Comparison of ENCODE assay signal across 8 cellular contexts in genomic region chr1:25905680-25906643, GRCh38. TPM values are rescaled to one million over a fixed set of nuclear protein-coding genes. Genes with fewer than 3 reads are reported as not detected.
DNase-seq lines count a peak whose midpoint lies in the region; ATAC-seq and TF ChIP-seq lines count a peak whose summit lies in the region.

Gene STMN1 (minus strand): TSS chr1:25906419. CDS start chr1:25904676, 1,743 bp downstream.

- no peaks in the 10 kb centered on the region; the same call in 1 of the 2 replicates for H4K20me1 ChIP-seq in PC-9 (ENCODE audit: insufficient read depth)

- H3K9me2 ChIP-seq in PC-9 (ENCODE audit: insufficient read depth) = no peaks in the 10 kb centered on the region

- H3K27me3 ChIP-seq in PC-9 (ENCODE audit: insufficient read depth, low read depth) (no peaks in the 10 kb centered on the region), esophagus (ENCODE audit: control insufficient read depth in 1 of 2, insufficient read depth in 2 of 2, low read length in 2 of 2) (no peaks in the 10 kb centered on the region), muscle layer of duodenum (ENCODE audit: low read depth, low read length) (no peaks in the 10 kb centered on the region)

- peak within 1 kb of the TSS; percentile 91 for H2AFZ ChIP-seq in PC-9

- no peaks in the 10 kb centered on the region for H3K27me3 Mint-ChIP-seq in IgD-negative memory B cell
- H3K27me3 Mint-ChIP-seq in activated T-cell treated with anti-CD3 and anti-CD28 coated beads, Interleukin-2, amount 50 U/mL, for 4 hours (ENCODE audit: low read depth) = no peaks in the 10 kb centered on the region

- TF ChIP-seq CTCF in PC-9 (conservative IDR thresholded peaks at IDR 0.05) = no peak

- DNase-seq in DMS114 treated with DMSO at 0.1 percent for 48 hours (lab: John Stamatoyannopoulos, UW; ENCODE audit: unreplicated experiment) (peak; percentile 87), PC-9 (peak in 1 of 2 experiments; percentile 87)
- DNase-seq in activated T-cell treated with anti-CD3 and anti-CD28 coated beads, Interleukin-2, amount 50 U/mL, for 4 hours = peak; percentile 86
- DNase-seq in stimulated activated CD8-positive, alpha-beta memory T cell treated with anti-CD3 and anti-CD28 coated beads, Interleukin-7, amount 100 ng/mL, for 4 hours (ENCODE audit: low read depth in 2 of 2) = peak; percentile 74 to 86

- H3K4me3 Mint-ChIP-seq in IgD-negative memory B cell = peak within 1 kb of the TSS; percentile 84 to 100 (median 97)
- peak within 1 kb of the TSS; percentile 78 for H3K4me3 Mint-ChIP-seq in activated T-cell treated with anti-CD3 and anti-CD28 coated beads, Interleukin-2, amount 50 U/mL, for 4 hours

- H3K4me1 Mint-ChIP-seq in IgD-negative memory B cell = peaks cover 7 to 13% (median 11%) of the 10 kb centered on the region in 3 donors
- peaks cover 18% of the 10 kb centered on the region for H3K4me1 Mint-ChIP-seq in activated T-cell treated with anti-CD3 and anti-CD28 coated beads, Interleukin-2, amount 50 U/mL, for 4 hours (ENCODE audit: low read depth)

- peak; percentile 44 for ATAC-seq in GM21515 (IDR thresholded peaks at IDR 0.05; ENCODE audit: unreplicated experiment)
- peak; percentile 80 to 82 for ATAC-seq in activated T-cell treated with anti-CD3 and anti-CD28 coated beads, Interleukin-2, amount 50 U/mL, for 4 hours

- peak within 1 kb of the TSS; percentile 92 for H3K4me3 ChIP-seq in PC-9
- H3K4me3 ChIP-seq in esophagus (ENCODE audit: low read depth in 1 of 2, low read length in 2 of 2) = peak within 1 kb of the TSS; percentile 72 to 76
- H3K4me3 ChIP-seq in muscle layer of duodenum (ENCODE audit: low read depth in 1 of 2, low read length in 2 of 2) = peak within 1 kb of the TSS; percentile 82 to 85

- H3K4me1 ChIP-seq in PC-9 (replicated peaks; ENCODE audit: insufficient read depth) (peaks cover 15% of the 10 kb centered on the region), esophagus (ENCODE audit: control insufficient read depth in 2 of 2, insufficient read depth in 2 of 2, low read length in 1 of 2) (peaks cover 0 to 4% of the 10 kb centered on the region in 2 donors), muscle layer of duodenum (ENCODE audit: control insufficient read depth in 1 of 2, insufficient read depth in 2 of 2, low read length in 2 of 2) (peaks cover 9 to 18% of the 10 kb centered on the region in 2 donors)

- H3F3A ChIP-seq in PC-9 (ENCODE audit: insufficient read depth, low read depth) = peaks cover 10% of the 10 kb centered on the region; the same call in 1 of the 2 replicates

- H3K9me3 Mint-ChIP-seq in IgD-negative memory B cell = no peaks in the 10 kb centered on the region
- H3K9me3 Mint-ChIP-seq in activated T-cell treated with anti-CD3 and anti-CD28 coated beads, Interleukin-2, amount 50 U/mL, for 4 hours = no peaks in the 10 kb centered on the region

- H3K27ac ChIP-seq in PC-9 (no peak within 1 kb of the TSS), esophagus (ENCODE audit: low read depth in 2 of 2, low read length in 1 of 2) (peak within 1 kb of the TSS; percentile 54 to 65), muscle layer of duodenum (ENCODE audit: low read length) (peak within 1 kb of the TSS; percentile 17)

- H3K4me2 ChIP-seq in PC-9 = peak within 1 kb of the TSS; percentile 99

- no peaks in the 10 kb centered on the region for H3K36me3 Mint-ChIP-seq in IgD-negative memory B cell
- H3K36me3 Mint-ChIP-seq in activated T-cell treated with anti-CD3 and anti-CD28 coated beads, Interleukin-2, amount 50 U/mL, for 4 hours (ENCODE audit: insufficient read depth) = peaks cover under 1% of the 10 kb centered on the region

- WGBS in esophagus, 2 donors = 1% methylated on average over 73 to 102 of the region's 102 CpGs

- peaks cover 28% of the 10 kb centered on the region for H3K79me2 ChIP-seq in PC-9 (ENCODE audit: low read depth)

- intact Hi-C loops in PC-9 (cut with micrococcal nuclease; ENCODE audit: unreplicated experiment) = loop anchor here (2.0 to 5.0 kb wide), 2 partner anchors 84 to 93 kb away; partner anchors contain the start of gene PAFAH2

- POLR2A ChIA-PET in PC-9 (lab: Charles Lee; ENCODE audit: unreplicated experiment) = interaction anchor here (0.6 kb wide), 1 partner anchor 12 kb away, joined by 7 read pairs; no protein-coding TSS in a partner anchor

- H3K36me3 ChIP-seq in PC-9 (ENCODE audit: low read depth) (no peaks in the 10 kb centered on the region; the same call in 1 of the 2 replicates), esophagus (ENCODE audit: control insufficient read depth in 2 of 2, insufficient read depth in 2 of 2, low read length in 1 of 2) (no peaks in the 10 kb centered on the region), muscle layer of duodenum (ENCODE audit: control insufficient read depth in 1 of 2, insufficient read depth in 2 of 2, low read length in 2 of 2) (peaks cover 7% of the 10 kb centered on the region in 2 donors)

- no TSS peak for BruUV-seq in PC-9 (replicated peaks; lab: Mats Ljungman, UMichigan)

- no peaks in the 10 kb centered on the region for H3K9me3 ChIP-seq in PC-9 (ENCODE audit: insufficient read depth, low read depth)
- no peaks in the 10 kb centered on the region for H3K9me3 ChIP-seq in esophagus (ENCODE audit: control insufficient read depth in 2 of 2, insufficient read depth in 1 of 2, low read depth in 1 of 2, low read length in 1 of 2)
- no peaks in the 10 kb centered on the region for H3K9me3 ChIP-seq in muscle layer of duodenum (ENCODE audit: control insufficient read depth in 1 of 2, low read length in 2 of 2)

- H3K27ac Mint-ChIP-seq in IgD-negative memory B cell = peak within 1 kb of the TSS; percentile 54 to 98 (median 91)

- CTCF ChIA-PET in PC-9 (lab: Charles Lee) = interaction anchor here (0.5 to 0.6 kb wide), 3 partner anchors 92 to 372 kb away, joined by 3 to 5 read pairs (median 3); partner anchors contain the start of gene PAFAH2

RNA-seq across cellular contexts. Expression of gene STMN1, which starts in this region (rescaled TPM):
- polyA plus RNA-seq in IgD-negative memory B cell = 47.4 TPM
- total RNA-seq in PC-9 (2021) = 302 and 349 TPM in 2 replicates
- total RNA-seq in activated T-cell treated with anti-CD3 and anti-CD28 coated beads, Interleukin-2, amount 50 U/mL, for 4 hours = 10 to 100 TPM; 68.0 to 94.8 (median 80.0) TPM
- 100 to 1,000 TPM; 115 to 137 TPM for polyA plus RNA-seq in esophagus
